Comparison of ENCODE assay signal across 8 cellular contexts in the genomic region with DNA sequence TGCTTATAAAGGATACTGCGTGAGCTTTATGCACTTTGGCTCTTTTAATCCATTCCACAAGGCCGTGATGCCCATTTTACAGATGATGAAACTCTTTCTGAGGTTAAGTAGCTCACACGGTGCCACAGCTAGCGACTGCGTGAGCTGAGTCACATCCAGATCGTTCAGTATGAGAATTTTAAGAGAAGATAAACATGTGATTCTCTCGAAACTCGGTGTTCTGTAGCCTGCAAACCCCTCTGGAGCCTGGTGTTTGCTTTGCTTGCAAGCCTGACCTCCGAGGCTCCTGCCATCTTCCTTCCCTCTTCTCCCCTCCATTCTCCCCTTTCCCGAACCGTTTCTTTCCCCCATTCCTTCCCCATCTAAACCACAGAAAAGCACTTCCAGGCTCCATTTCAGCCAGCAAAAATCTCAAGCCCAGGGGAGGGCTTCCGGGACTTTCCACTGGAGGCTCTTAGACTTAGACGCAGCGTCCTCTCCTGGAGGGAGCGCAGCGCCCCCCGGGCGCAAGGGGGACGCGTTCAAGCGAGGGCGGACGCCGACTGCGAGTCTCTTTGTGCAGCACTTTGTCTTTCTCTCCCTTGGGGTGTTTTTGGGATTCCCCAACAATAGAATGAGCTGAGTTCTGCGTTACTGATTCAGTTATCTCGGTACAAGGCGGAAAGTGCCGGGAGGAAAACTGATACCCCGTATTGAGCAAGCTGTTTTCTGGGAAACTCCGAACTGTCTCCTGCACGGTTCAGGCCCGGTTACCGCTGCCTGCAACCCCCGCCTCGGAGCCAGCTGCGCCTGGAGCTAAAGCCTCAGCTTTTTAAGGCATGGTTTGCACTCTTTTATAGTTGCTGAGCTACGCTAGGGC. TPM values are rescaled to one million over a fixed set of nuclear protein-coding genes. Genes with fewer than 3 reads are reported as not detected.
A peak's percentile ranks its signal among the peaks of the same experiment; 100 is the strongest.
DNase-seq lines count a peak whose midpoint lies in the region; ATAC-seq, FAIRE-seq and TF ChIP-seq lines count a peak whose summit lies in the region.

No MANE protein-coding gene starts in this region.

- no peak overlapping the region for H3K9ac ChIP-seq in SK-N-MC (ENCODE audit: insufficient read length)

- H3K27ac ChIP-seq in SK-N-MC: no peak overlapping the region

- peak; percentile 96 for FAIRE-seq in GM12892 (lab: Jason Lieb, UNC)
- no peak for FAIRE-seq in urothelium cell line (lab: Jason Lieb, UNC)

- H3K4me3 ChIP-seq in SK-N-MC (peak overlapping the region; percentile 42), foreskin fibroblast (ENCODE audit: low read depth in 1 of 2, low read length in 2 of 2) (peak overlapping the region; percentile 32 to 44)

- TF ChIP-seq POLR2A in GM12892 (IDR thresholded peaks at IDR 0.05; ENCODE audit: low read depth, low read length): peak; percentile 55

- DNase-seq in ACHN (peak; percentile 76), GM12892 (ENCODE audit: insufficient read length) (peak; percentile 13), SK-N-MC (ENCODE audit: low read depth, low spot score) (peak; percentile 22), foreskin fibroblast (peak; percentile 28 to 68), posterior cingulate gyrus (peak in 9 of 10 donors; percentile 16 to 90 (median 61)), urothelium cell line (ENCODE audit: low spot score) (no peak), NCI-H2171 treated with DMSO at 0.1 percent for 48 hours (lab: John Stamatoyannopoulos, UW) (no peak)

- H3K36me3 ChIP-seq in SK-N-MC (ENCODE audit: insufficient read depth, low read length): no peaks in the 10 kb centered on the region

- ATAC-seq in HG02798 (IDR thresholded peaks at IDR 0.05; ENCODE audit: poor library complexity, unreplicated experiment): peak; percentile 77

- peak; percentile 45 for TF ChIP-seq CTCF in foreskin fibroblast (IDR thresholded peaks at IDR 0.05; ENCODE audit: low read depth, low read length)

- no peaks in the 10 kb centered on the region; the same call in 1 of the 2 replicates for H3K9me3 ChIP-seq in SK-N-MC (ENCODE audit: low read depth, low read length)

- in situ Hi-C loops in ACHN (cut with HindIII; ENCODE audit: low pct_ligation_motif_present, low pct_unique_long_range_greater_than_20kb, low sequenced_read_pairs): no loop called here

- intact Hi-C loops in posterior cingulate gyrus (cut with DNase I): no loop called here

RNA-seq across cellular contexts. Expression of gene CYP1B1, which starts 38.0 kb away (rescaled TPM):
- 9.0 TPM for polyA plus RNA-seq in GM12892 (2012; ENCODE audit: missing spikeins)

Comparison
In these comparisons a context has a peak if more than half of its experiments do, and no peak if none do; other contexts are left out.
1. DNase-seq: peak in ACHN (single experiment), GM12892 (single experiment), SK-N-MC (single experiment), foreskin fibroblast (2 of 2) and posterior cingulate gyrus (9 of 10); none in urothelium cell line (single experiment) and NCI-H2171 treated with DMSO at 0.1 percent for 48 hours (single experiment).